ENCODE assay signal across 21 cellular contexts in the genomic region with DNA sequence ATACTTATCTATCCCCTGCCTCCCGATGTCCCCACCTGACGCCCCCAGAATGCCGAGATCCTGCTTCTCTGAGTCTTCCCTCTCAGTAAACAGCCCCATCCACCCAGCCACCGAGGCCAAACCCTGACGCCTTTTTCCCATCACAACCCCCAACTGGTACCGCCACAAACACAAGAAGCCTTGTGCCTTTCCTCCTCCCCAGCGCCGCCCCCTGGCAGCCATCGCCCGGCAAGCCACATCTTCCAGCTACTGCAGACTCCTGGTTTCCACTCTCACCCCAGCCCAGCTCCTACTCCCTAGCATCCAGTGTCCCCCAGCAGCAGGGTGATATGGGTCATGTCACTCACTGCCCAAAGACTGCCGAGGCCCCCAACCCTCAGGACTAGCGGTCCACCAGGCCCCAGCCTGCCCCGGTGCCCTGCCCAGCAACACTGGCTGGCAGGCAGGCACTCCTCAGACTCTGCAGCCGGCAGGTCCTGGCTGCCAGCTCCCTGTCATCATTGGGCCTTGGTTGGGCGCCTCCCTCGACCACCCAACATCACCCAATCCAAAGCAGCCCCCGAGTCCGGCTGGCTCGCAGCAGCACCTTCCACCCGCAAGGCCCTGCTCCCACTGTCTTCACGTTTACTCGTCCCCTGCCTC. TPM values are rescaled to one million over a fixed set of nuclear protein-coding genes. Genes with fewer than 3 reads are reported as not detected.
DNase-seq lines count a peak whose midpoint lies in the region; ATAC-seq, FAIRE-seq and TF ChIP-seq lines count a peak whose summit lies in the region.
"Had no signal": no experiment of that assay in that cellular context is flagged by ENCODE, and none has a peak within 500 bp of the region (broad histone marks: within the 10 kb centered on the region; RNA-seq: fewer than 3 reads in every experiment).

No MANE protein-coding gene starts in this region.

- peak overlapping the region; percentile 47 for H3K27ac Mint-ChIP-seq in astrocyte (ENCODE audit: unreplicated experiment)
- peak overlapping the region; percentile 43 for H3K27ac Mint-ChIP-seq in stimulated activated effector memory CD8-positive, alpha-beta T cell treated with anti-CD3 and anti-CD28 coated beads, Interleukin-12 subunit alpha, Interleukin-12 subunit beta, amount 100 ng/mL, for 72 hours

- H3K79me2 ChIP-seq in astrocyte (ENCODE audit: insufficient read depth, low read length) = peaks cover 4% of the 10 kb centered on the region

- H3K27ac ChIP-seq in astrocyte (ENCODE audit: low read depth, low read length) (no peak overlapping the region), tibial artery (no peak overlapping the region)
- H3K27ac ChIP-seq: psoas muscle had no signal

- no peak for FAIRE-seq in astrocyte (lab: Jason Lieb, UNC)
- FAIRE-seq: endometrium had no signal

- peak overlapping the region; percentile 57 for H3K4me3 Mint-ChIP-seq in astrocyte (ENCODE audit: unreplicated experiment)
- H3K4me3 Mint-ChIP-seq in stimulated activated effector memory CD8-positive, alpha-beta T cell treated with anti-CD3 and anti-CD28 coated beads, Interleukin-12 subunit alpha, Interleukin-12 subunit beta, amount 100 ng/mL, for 72 hours = no peak overlapping the region
- H3K4me3 Mint-ChIP-seq: naive thymus-derived CD4-positive, alpha-beta T cell had no signal

- no peak overlapping the region for H2AFZ ChIP-seq in astrocyte (ENCODE audit: low read depth, low read length)

- H3K4me1 Mint-ChIP-seq in astrocyte (ENCODE audit: low read depth, unreplicated experiment) = peaks cover 8% of the 10 kb centered on the region
- no peaks in the 10 kb centered on the region for H3K4me1 Mint-ChIP-seq in stimulated activated effector memory CD8-positive, alpha-beta T cell treated with anti-CD3 and anti-CD28 coated beads, Interleukin-12 subunit alpha, Interleukin-12 subunit beta, amount 100 ng/mL, for 72 hours

- H3K36me3 ChIP-seq in astrocyte (ENCODE audit: insufficient read depth, low read length) (peaks cover 15% of the 10 kb centered on the region), tibial artery (peaks cover 9 to 30% (median 12%) of the 10 kb centered on the region in 3 donors)

- no peaks in the 10 kb centered on the region for H3K27me3 ChIP-seq in astrocyte (ENCODE audit: insufficient read depth, low read length)
- no peaks in the 10 kb centered on the region for H3K27me3 ChIP-seq in tibial artery

- H3K27me3 Mint-ChIP-seq in astrocyte (ENCODE audit: low read depth, unreplicated experiment) = no peaks in the 10 kb centered on the region
- H3K27me3 Mint-ChIP-seq: naive thymus-derived CD4-positive, alpha-beta T cell had no signal

- no peaks in the 10 kb centered on the region for H3K9me3 Mint-ChIP-seq in astrocyte (ENCODE audit: unreplicated experiment)
- no peaks in the 10 kb centered on the region for H3K9me3 Mint-ChIP-seq in stimulated activated effector memory CD8-positive, alpha-beta T cell treated with anti-CD3 and anti-CD28 coated beads, Interleukin-12 subunit alpha, Interleukin-12 subunit beta, amount 100 ng/mL, for 72 hours

- H3K4me1 ChIP-seq in astrocyte (ENCODE audit: insufficient read depth, low read length) (no peaks in the 10 kb centered on the region), tibial artery (no peaks in the 10 kb centered on the region)
- H3K4me1 ChIP-seq: psoas muscle had no signal

- no peak overlapping the region for H3K4me2 ChIP-seq in astrocyte (ENCODE audit: low read length)

- no peak overlapping the region for H3K9ac ChIP-seq in astrocyte (ENCODE audit: low read length)

- no peak for TF ChIP-seq CTCF in astrocyte (IDR thresholded peaks at IDR 0.05; ENCODE audit: insufficient read depth, low read depth, low read length)
- TF ChIP-seq CTCF in tibial artery (IDR thresholded peaks at IDR 0.05) = no peak

- peaks cover 32% of the 10 kb centered on the region for H4K20me1 ChIP-seq in astrocyte (ENCODE audit: insufficient read depth, low read length)

- ATAC-seq in stimulated activated effector memory CD8-positive, alpha-beta T cell treated with anti-CD3 and anti-CD28 coated beads, Interleukin-12 subunit alpha, Interleukin-12 subunit beta, amount 100 ng/mL, for 72 hours = no peak
- ATAC-seq: naive thymus-derived CD4-positive, alpha-beta T cell; psoas muscle had no signal

- no peaks in the 10 kb centered on the region for H3K9me3 ChIP-seq in astrocyte (ENCODE audit: insufficient read depth, low read depth, low read length)
- H3K9me3 ChIP-seq in tibial artery = no peaks in the 10 kb centered on the region
- H3K9me3 ChIP-seq: psoas muscle had no signal

- peaks cover 10% of the 10 kb centered on the region for H3K36me3 Mint-ChIP-seq in astrocyte (ENCODE audit: low read depth, unreplicated experiment)
- H3K36me3 Mint-ChIP-seq in stimulated activated effector memory CD8-positive, alpha-beta T cell treated with anti-CD3 and anti-CD28 coated beads, Interleukin-12 subunit alpha, Interleukin-12 subunit beta, amount 100 ng/mL, for 72 hours = peaks cover 13% of the 10 kb centered on the region

- no peak overlapping the region for H3K4me3 ChIP-seq in astrocyte (ENCODE audit: insufficient read depth, low read depth, low read length)
- no peak overlapping the region for H3K4me3 ChIP-seq in tibial artery
- H3K4me3 ChIP-seq: psoas muscle had no signal

- intact Hi-C loops in cardiac septum (cut with DNase I) = no loop called here
- intact Hi-C loops in tibial artery (cut with DNase I; ENCODE audit: low total_unique reads) = no loop called here

- DNase-seq in NCI-H2227 (lab: John Stamatoyannopoulos, UW; ENCODE audit: unreplicated experiment) (peak; percentile 28), astrocyte (ENCODE audit: low read depth) (no peak), inferior parietal cortex (ENCODE audit: extremely low spot score) (peak; percentile 61), cardiac septum (ENCODE audit: low spot score) (no peak), iPS-NIHi7 (ENCODE audit: extremely low spot score) (no peak), NCI-H1092 treated with DMSO at 0.1 percent for 48 hours (lab: John Stamatoyannopoulos, UW) (no peak), tibial artery (no peak)
- DNase-seq in stimulated activated effector memory CD8-positive, alpha-beta T cell treated with anti-CD3 and anti-CD28 coated beads, Interleukin-12 subunit alpha, Interleukin-12 subunit beta, amount 100 ng/mL, for 72 hours (ENCODE audit: low spot score in 2 of 2) = no peak
- DNase-seq: activated T-cell treated with anti-CD3 and anti-CD28 coated beads for 4 hours; DMS79; Karpas-422; mammary epithelial cell; naive thymus-derived CD4-positive, alpha-beta T cell; NCI-H1105; NCI-H2081 treated with DMSO at 0.1 percent for 48 hours; NCI-H524 treated with DMSO at 0.1 percent for 48 hours; psoas muscle; Right ventricle myocardium superior; stimulated activated CD8-positive, alpha-beta memory T cell treated with anti-CD3 and anti-CD28 coated beads, Interleukin-4, amount 100 ng/mL, for 48 hours; T-helper 1 cell had no signal

RNA-seq across cellular contexts. Expression of a gene that starts 11.2 kb away (rescaled TPM):
- total RNA-seq in astrocyte (11.0 and 13.5 TPM in 2 replicates), cardiac septum (7.8 TPM)

RNA-seq across cellular contexts. Expression of a gene that starts 33.6 kb away (rescaled TPM):
- total RNA-seq in astrocyte (43.0 and 54.3 TPM in 2 replicates), cardiac septum (0.94 TPM)

RNA-seq across cellular contexts. Expression of a gene that starts 45.8 kb away (rescaled TPM):
- total RNA-seq in astrocyte (93.4 and 96.5 TPM in 2 replicates), cardiac septum (16.4 TPM)

RNA-seq across cellular contexts. Expression of a gene that starts 54.2 kb away (rescaled TPM):
- 18.7 and 19.3 TPM in 2 replicates for total RNA-seq in astrocyte
- 7.9 TPM for total RNA-seq in cardiac septum

Comparison
In these comparisons a context has a peak if more than half of its experiments do, and no peak if none do; other contexts are left out.
1. DNase-seq: peak in NCI-H2227 (single experiment) and inferior parietal cortex (single experiment); none in astrocyte (single experiment), stimulated activated effector memory CD8-positive, alpha-beta T cell treated with anti-CD3 and anti-CD28 coated beads, Interleukin-12 subunit alpha, Interleukin-12 subunit beta, amount 100 ng/mL, for 72 hours (0 of 2), cardiac septum (single experiment), iPS-NIHi7 (single experiment), NCI-H1092 treated with DMSO at 0.1 percent for 48 hours (single experiment) and tibial artery (0 of 2).
2. RNA of a gene that starts 33.6 kb away (total RNA-seq): 43.0 to 54.3 TPM in astrocyte; 0.94 TPM in cardiac septum (single experiment); every median in the first group is over 10 times any median in the second.